ENCODE assay signal across 16 cellular contexts in the genomic region with DNA sequence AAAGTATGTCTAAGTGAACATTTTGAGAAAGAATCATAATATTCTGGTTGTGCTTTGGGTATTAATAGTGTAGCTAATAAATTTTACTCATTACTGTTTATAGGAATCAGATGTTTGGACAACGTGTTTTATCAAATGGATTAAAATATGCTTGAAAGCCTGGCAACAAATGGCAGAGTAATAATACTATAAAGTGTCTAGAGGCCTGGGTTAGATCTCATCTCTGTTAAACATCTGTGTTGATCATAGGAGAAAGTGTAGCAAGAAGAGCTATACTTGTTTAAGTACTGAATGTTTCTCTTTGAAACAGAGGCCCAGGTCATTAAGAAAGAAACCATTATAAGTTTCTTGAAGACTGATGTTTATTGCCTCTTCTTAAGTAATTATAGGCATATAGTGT. TPM values are rescaled to one million over a fixed set of nuclear protein-coding genes. Genes with fewer than 3 reads are reported as not detected.
DNase-seq lines count a peak whose midpoint lies in the region; ATAC-seq and TF ChIP-seq lines count a peak whose summit lies in the region.
"Had no signal": no experiment of that assay in that cellular context is flagged by ENCODE, and none has a peak within 500 bp of the region (broad histone marks: within the 10 kb centered on the region; RNA-seq: fewer than 3 reads in every experiment).

No MANE protein-coding gene starts in this region.

- H3K4me1 ChIP-seq in SK-N-SH (ENCODE audit: control insufficient read depth in 1 of 2, insufficient read depth in 2 of 2, low read depth in 1 of 2, low read length in 1 of 2) (no peaks in the 10 kb centered on the region; a peak in 1 of 4 replicates), tibial nerve (no peaks in the 10 kb centered on the region)

- H3K9me2 ChIP-seq in SK-N-SH: no peaks in the 10 kb centered on the region

- WGBS in SK-N-SH (ENCODE audit: low lambda C conversion rate): 53% methylated on average over 1 of the region's 1 CpG
- WGBS in tibial nerve, 2 donors: 66 to 73% methylated on average over 1 of the region's 1 CpG

- H3K9ac ChIP-seq in SK-N-SH: no peak overlapping the region
- H3K9ac ChIP-seq in SK-N-MC (ENCODE audit: insufficient read length): no peak overlapping the region
- H3K9ac ChIP-seq: BLaER1 treated with 17β-estradiol and CSF1 and Interleukin-3, amounts not matched to agents 10 nM and 100 nM had no signal

- POLR2A ChIA-PET in SK-N-SH (lab: Yijun Ruan, JAX): no interaction called here

- no peak for TF ChIP-seq POLR2A in tibial nerve (IDR thresholded peaks at IDR 0.05)

- ATAC-seq in SK-N-SH treated with all-trans-retinoic acid at 6 μM for 48 hours (no peak), HG03342 (IDR thresholded peaks at IDR 0.05; ENCODE audit: unreplicated experiment) (no peak)

- TF ChIP-seq EP300 in SK-N-SH (IDR thresholded peaks at IDR 0.05; ENCODE audit: borderline replicate concordance in 1 of 2, low read depth in 1 of 2, low read length in 1 of 2) (no peak), tibial nerve (IDR thresholded peaks at IDR 0.05) (no peak)

- DNase-seq in SK-N-SH: no peak
- no peak for DNase-seq in SK-N-MC (ENCODE audit: low read depth, low spot score)
- peak; percentile 63 for DNase-seq in fibroblast of villous mesenchyme (ENCODE audit: low read depth)
- DNase-seq in DMS53 treated with DMSO at 0.1 percent for 48 hours (lab: John Stamatoyannopoulos, UW; ENCODE audit: unreplicated experiment): no peak
- DNase-seq in dermis blood vessel endothelial cell: no peak
- DNase-seq in tibial nerve (ENCODE audit: low spot score in 2 of 2): no peak
- DNase-seq: 8988T; CD4-positive, CD25-positive, alpha-beta regulatory T cell; DMS79 treated with DMSO at 0.1 percent for 48 hours; EL; GOT3 had no signal

- no peak for TF ChIP-seq RAD21 in SK-N-SH (IDR thresholded peaks at IDR 0.05; ENCODE audit: low read length)

- H2AFZ ChIP-seq in SK-N-SH (ENCODE audit: low read depth): 0 out of 2 replicates have a peak overlapping the region, but pooled peaks have one; percentile 14

- H3K27ac ChIP-seq in SK-N-SH (ENCODE audit: low read depth in 2 of 2, low read length in 1 of 2) (peak overlapping the region in 1 of 2 experiments; percentile 77; a peak in 2 of 4 replicates), SK-N-MC (peak overlapping the region; percentile 79), tibial nerve (no peak overlapping the region)
- H3K27ac ChIP-seq: BLaER1 treated with 17β-estradiol and CSF1 and Interleukin-3, amounts not matched to agents 10 nM and 100 nM; HL-60 had no signal

- H3K4me3 ChIP-seq in SK-N-SH (ENCODE audit: low read depth in 2 of 2, low read length in 1 of 2) (no peak overlapping the region), SK-N-MC (no peak overlapping the region), fibroblast of villous mesenchyme (ENCODE audit: low read depth, low read length) (no peak overlapping the region), tibial nerve (no peak overlapping the region)
- H3K4me3 ChIP-seq: BLaER1 treated with 17β-estradiol and CSF1 and Interleukin-3, amounts not matched to agents 10 nM and 100 nM; HAP-1 had no signal

- TF ChIP-seq CTCF in SK-N-SH (IDR thresholded peaks at IDR 0.05) (no peak), fibroblast of villous mesenchyme (IDR thresholded peaks at IDR 0.05; ENCODE audit: insufficient read depth, low read depth, low read length) (no peak), tibial nerve (IDR thresholded peaks at IDR 0.05) (no peak)

- H4K20me1 ChIP-seq in SK-N-SH (ENCODE audit: insufficient read depth): no peaks in the 10 kb centered on the region

- peaks cover 3% of the 10 kb centered on the region for H3F3A ChIP-seq in SK-N-SH (replicated peaks; ENCODE audit: insufficient read depth)

- no peaks in the 10 kb centered on the region for H3K27me3 ChIP-seq in SK-N-SH (ENCODE audit: insufficient read depth)
- H3K27me3 ChIP-seq in tibial nerve: no peaks in the 10 kb centered on the region
- H3K27me3 ChIP-seq: BLaER1 treated with 17β-estradiol and CSF1 and Interleukin-3, amounts not matched to agents 10 nM and 100 nM had no signal

- H3K9me3 ChIP-seq in SK-N-SH (no peaks in the 10 kb centered on the region), SK-N-MC (ENCODE audit: low read depth, low read length) (no peaks in the 10 kb centered on the region), tibial nerve (no peaks in the 10 kb centered on the region)
- H3K9me3 ChIP-seq: BLaER1 treated with 17β-estradiol and CSF1 and Interleukin-3, amounts not matched to agents 10 nM and 100 nM; HAP-1 had no signal

- H3K79me2 ChIP-seq in SK-N-SH (ENCODE audit: insufficient read depth): no peaks in the 10 kb centered on the region

- H3K36me3 ChIP-seq in SK-N-SH (replicated peaks in 1 of 2; ENCODE audit: control insufficient read depth in 1 of 2, insufficient read depth in 2 of 2, low read length in 1 of 2): peaks cover 19 to 24% of the 10 kb centered on the region in 2 experiments
- H3K36me3 ChIP-seq in SK-N-MC (ENCODE audit: insufficient read depth, low read length): peaks cover 10% of the 10 kb centered on the region; the same call in 1 of the 2 replicates
- peaks cover 0 to 6% (median 0%) of the 10 kb centered on the region in 3 donors for H3K36me3 ChIP-seq in tibial nerve
- H3K36me3 ChIP-seq: HAP-1 had no signal

- H3K4me2 ChIP-seq in SK-N-SH: no peak overlapping the region
- H3K4me2 ChIP-seq: BLaER1 treated with 17β-estradiol and CSF1 and Interleukin-3, amounts not matched to agents 10 nM and 100 nM had no signal

- CTCF ChIA-PET in SK-N-SH (lab: Yijun Ruan, JAX): interaction anchor here (1.4 kb wide), 2 partner anchors 281 to 437 kb away, joined by 3 read pairs; a partner anchor contains a TSS

TF ChIP-seq in SK-N-SH, 30 proteins besides CTCF, POLR2A, EP300 and RAD21:
- TF ChIP-seq TEAD4 (IDR thresholded peaks at IDR 0.05; ENCODE audit: borderline replicate concordance, insufficient read depth) (no peak), MXI1 (IDR thresholded peaks at IDR 0.05; ENCODE audit: low read depth, low read length) (no peak), SIN3A (IDR thresholded peaks at IDR 0.05; ENCODE audit: borderline replicate concordance, low read depth, low read length) (no peak)
- TF ChIP-seq, protein P1, sequence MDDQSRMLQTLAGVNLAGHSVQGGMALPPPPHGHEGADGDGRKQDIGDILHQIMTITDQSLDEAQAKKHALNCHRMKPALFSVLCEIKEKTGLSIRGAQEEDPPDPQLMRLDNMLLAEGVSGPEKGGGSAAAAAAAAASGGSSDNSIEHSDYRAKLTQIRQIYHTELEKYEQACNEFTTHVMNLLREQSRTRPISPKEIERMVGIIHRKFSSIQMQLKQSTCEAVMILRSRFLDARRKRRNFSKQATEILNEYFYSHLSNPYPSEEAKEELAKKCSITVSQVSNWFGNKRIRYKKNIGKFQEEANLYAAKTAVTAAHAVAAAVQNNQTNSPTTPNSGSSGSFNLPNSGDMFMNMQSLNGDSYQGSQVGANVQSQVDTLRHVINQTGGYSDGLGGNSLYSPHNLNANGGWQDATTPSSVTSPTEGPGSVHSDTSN (IDR thresholded peaks at IDR 0.05): no peak

TF ChIP-seq in SK-N-SH treated with all-trans-retinoic acid at 6 μM for 48 hours, 23 proteins besides CTCF, POLR2A, EP300 and RAD21 (continues in another document):
- TF ChIP-seq ZC3H10 (CRISPR knock-in tag; IDR thresholded peaks at IDR 0.05) (no peak), OSR1 (CRISPR knock-in tag; IDR thresholded peaks at IDR 0.05) (no peak), RARB (CRISPR knock-in tag; IDR thresholded peaks at IDR 0.05) (no peak), TCF4 (CRISPR knock-in tag; IDR thresholded peaks at IDR 0.05; ENCODE audit: borderline replicate concordance) (no peak), GLIS3 (CRISPR knock-in tag; IDR thresholded peaks at IDR 0.05) (no peak), SNAI2 (CRISPR knock-in tag; IDR thresholded peaks at IDR 0.05) (no peak)
- TF ChIP-seq, protein P2, sequence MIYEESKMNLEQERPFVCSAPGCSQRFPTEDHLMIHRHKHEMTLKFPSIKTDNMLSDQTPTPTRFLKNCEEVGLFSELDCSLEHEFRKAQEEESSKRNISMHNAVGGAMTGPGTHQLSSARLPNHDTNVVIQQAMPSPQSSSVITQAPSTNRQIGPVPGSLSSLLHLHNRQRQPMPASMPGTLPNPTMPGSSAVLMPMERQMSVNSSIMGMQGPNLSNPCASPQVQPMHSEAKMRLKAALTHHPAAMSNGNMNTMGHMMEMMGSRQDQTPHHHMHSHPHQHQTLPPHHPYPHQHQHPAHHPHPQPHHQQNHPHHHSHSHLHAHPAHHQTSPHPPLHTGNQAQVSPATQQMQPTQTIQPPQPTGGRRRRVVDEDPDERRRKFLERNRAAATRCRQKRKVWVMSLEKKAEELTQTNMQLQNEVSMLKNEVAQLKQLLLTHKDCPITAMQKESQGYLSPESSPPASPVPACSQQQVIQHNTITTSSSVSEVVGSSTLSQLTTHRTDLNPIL (CRISPR knock-in tag; IDR thresholded peaks at IDR 0.05; ENCODE audit: low read depth): no peak
- TF ChIP-seq, protein P3, sequence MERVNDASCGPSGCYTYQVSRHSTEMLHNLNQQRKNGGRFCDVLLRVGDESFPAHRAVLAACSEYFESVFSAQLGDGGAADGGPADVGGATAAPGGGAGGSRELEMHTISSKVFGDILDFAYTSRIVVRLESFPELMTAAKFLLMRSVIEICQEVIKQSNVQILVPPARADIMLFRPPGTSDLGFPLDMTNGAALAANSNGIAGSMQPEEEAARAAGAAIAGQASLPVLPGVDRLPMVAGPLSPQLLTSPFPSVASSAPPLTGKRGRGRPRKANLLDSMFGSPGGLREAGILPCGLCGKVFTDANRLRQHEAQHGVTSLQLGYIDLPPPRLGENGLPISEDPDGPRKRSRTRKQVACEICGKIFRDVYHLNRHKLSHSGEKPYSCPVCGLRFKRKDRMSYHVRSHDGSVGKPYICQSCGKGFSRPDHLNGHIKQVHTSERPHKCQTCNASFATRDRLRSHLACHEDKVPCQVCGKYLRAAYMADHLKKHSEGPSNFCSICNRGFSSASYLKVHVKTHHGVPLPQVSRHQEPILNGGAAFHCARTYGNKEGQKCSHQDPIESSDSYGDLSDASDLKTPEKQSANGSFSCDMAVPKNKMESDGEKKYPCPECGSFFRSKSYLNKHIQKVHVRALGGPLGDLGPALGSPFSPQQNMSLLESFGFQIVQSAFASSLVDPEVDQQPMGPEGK (CRISPR knock-in tag; IDR thresholded peaks at IDR 0.05; ENCODE audit: borderline replicate concordance): no peak

RNA-seq across cellular contexts. Expression of a gene that starts 30.5 kb away (rescaled TPM):
- 12.8 and 15.9 TPM in 2 replicates for polyA plus RNA-seq in SK-N-SH (2012; rRNA removed)
- 11.0 and 11.7 TPM in 2 replicates for polyA plus RNA-seq in SK-N-SH (2012; cell fraction: cytosol; rRNA removed)
- 25.7 and 55.8 TPM in 2 replicates for polyA plus RNA-seq in SK-N-SH (2012; cell fraction: nucleus; rRNA removed)
- 86.7 and 92.8 TPM in 2 replicates for total RNA-seq in fibroblast of villous mesenchyme
- total RNA-seq in dermis blood vessel endothelial cell: 61.2 and 75.9 TPM in 2 replicates
- total RNA-seq in tibial nerve: 10 to 100 TPM; 46.3 to 76.9 (median 59.3) TPM
